Comparison of ENCODE assay signal across 8 cellular contexts in genomic region chr11:850777-851762, GRCh38. TPM values are rescaled to one million over a fixed set of nuclear protein-coding genes. Genes with fewer than 3 reads are reported as not detected.
DNase-seq lines count a peak whose midpoint lies in the region; ATAC-seq and TF ChIP-seq lines count a peak whose summit lies in the region.
"Had no signal": no experiment of that assay in that cellular context is flagged by ENCODE, and none has a peak within 500 bp of the region (broad histone marks: within the 10 kb centered on the region; RNA-seq: fewer than 3 reads in every experiment).

No MANE protein-coding gene starts in this region.

- POLR2A ChIA-PET in activated B cell treated with CpG ODN at 0.5 μM for 24 hours (lab: Charles Lee) = no interaction called here

- H3K27ac ChIP-seq in DND-41 (ENCODE audit: low read length) = no peak overlapping the region
- H3K27ac ChIP-seq in mesodermal cell (ENCODE audit: low read depth, low read length, severe bottlenecking) = no peak overlapping the region

- H3K27me3 ChIP-seq in DND-41 (ENCODE audit: insufficient read depth, low read length, poor library complexity) = no peaks in the 10 kb centered on the region
- H3K27me3 ChIP-seq in H7 (ENCODE audit: control insufficient read depth, insufficient read depth, low read length) = peaks cover 4% of the 10 kb centered on the region

- H3K4me3 ChIP-seq in DND-41 (ENCODE audit: low read depth in 1 of 2, low read length in 2 of 2) = no peak overlapping the region
- peak overlapping the region; percentile 61 for H3K4me3 ChIP-seq in H7 (ENCODE audit: insufficient read depth, low read depth, low read length)
- H3K4me3 ChIP-seq in mesodermal cell (ENCODE audit: extremely low read depth, insufficient read depth, low read length, poor library complexity, severe bottlenecking) = peak overlapping the region; percentile 34

- no peaks in the 10 kb centered on the region for H3K79me2 ChIP-seq in DND-41 (ENCODE audit: insufficient read depth, low read length)

- intact Hi-C loops in activated B cell treated with CpG ODN at 0.5 μM for 24 hours (cut with micrococcal nuclease) = no loop called here

- peaks cover 4% of the 10 kb centered on the region for H3K27me3 Mint-ChIP-seq in activated B cell treated with CpG ODN at 0.5 μM for 24 hours

- no peaks in the 10 kb centered on the region for H3K36me3 Mint-ChIP-seq in activated B cell treated with CpG ODN at 0.5 μM for 24 hours (ENCODE audit: low read depth)

- peaks cover 7% of the 10 kb centered on the region for H3K4me1 Mint-ChIP-seq in activated B cell treated with CpG ODN at 0.5 μM for 24 hours

- H3K9me3 ChIP-seq in DND-41 (ENCODE audit: insufficient read depth, low read length, severe bottlenecking) (no peaks in the 10 kb centered on the region), mesodermal cell (ENCODE audit: control insufficient read depth, low read length) (no peaks in the 10 kb centered on the region)

- H3K4me2 ChIP-seq in DND-41 (ENCODE audit: insufficient read depth, low read length) = no peak overlapping the region

- 19 to 23% methylated on average over 23 to 24 of the region's 28 CpGs for WGBS in mesodermal cell (ENCODE audit: insufficient coverage in 2 of 2), 2 experiments

- H3K4me3 Mint-ChIP-seq in activated B cell treated with CpG ODN at 0.5 μM for 24 hours = peak overlapping the region; percentile 44

- H3K27ac Mint-ChIP-seq in activated B cell treated with CpG ODN at 0.5 μM for 24 hours = no peak overlapping the region

- no peak overlapping the region for H2AFZ ChIP-seq in DND-41 (ENCODE audit: low read depth, low read length)

- H3K4me1 ChIP-seq in DND-41 (ENCODE audit: insufficient read depth, low read length) (peaks cover 3% of the 10 kb centered on the region; the same call in 1 of the 2 replicates), mesodermal cell (ENCODE audit: control insufficient read depth, insufficient read depth, low read length, poor library complexity, severe bottlenecking) (peaks cover 26% of the 10 kb centered on the region)

- DNase-seq in DND-41 (no peak), H7 (peak; percentile 94), activated B cell treated with CpG ODN at 0.5 μM for 24 hours (no peak), NCI-H2227 (lab: John Stamatoyannopoulos, UW; ENCODE audit: unreplicated experiment) (no peak)
- DNase-seq: NCI-H1694 had no signal

- H4K20me1 ChIP-seq in DND-41 (ENCODE audit: insufficient read depth, low read length) = peaks cover 8% of the 10 kb centered on the region

- no peak; the same call in 2 of the 3 replicates for ATAC-seq in DND-41 (ENCODE audit: insufficient read depth, low read depth)
- ATAC-seq in activated B cell treated with CpG ODN at 0.5 μM for 24 hours (ENCODE audit: low read depth) = no peak
- ATAC-seq in GM21786 (IDR thresholded peaks at IDR 0.05; ENCODE audit: unreplicated experiment) = no peak
- no peak for ATAC-seq in GM21390 (IDR thresholded peaks at IDR 0.05; ENCODE audit: unreplicated experiment)

- TF ChIP-seq CTCF in DND-41 (IDR thresholded peaks at IDR 0.05; ENCODE audit: borderline replicate concordance, extremely low read depth, low read length, poor library complexity, severe bottlenecking) (peak; percentile 41), activated B cell treated with CpG ODN at 0.5 μM for 24 hours (IDR thresholded peaks at IDR 0.05) (no peak)

- H3K9me3 Mint-ChIP-seq in activated B cell treated with CpG ODN at 0.5 μM for 24 hours = no peaks in the 10 kb centered on the region

- no peaks in the 10 kb centered on the region for H3K36me3 ChIP-seq in DND-41 (ENCODE audit: insufficient read depth, low read length)
- no peaks in the 10 kb centered on the region for H3K36me3 ChIP-seq in H7 (replicated peaks; ENCODE audit: control insufficient read depth, insufficient read depth, low read length)
- peaks cover 2% of the 10 kb centered on the region for H3K36me3 ChIP-seq in mesodermal cell (ENCODE audit: control insufficient read depth, insufficient read depth, low read length)

- no peak overlapping the region for H3K9ac ChIP-seq in DND-41 (ENCODE audit: low read depth, low read length)

- CTCF ChIA-PET in activated B cell treated with CpG ODN at 0.5 μM for 24 hours (lab: Charles Lee) = no interaction called here

RNA-seq across cellular contexts. Expression of gene TSPAN4, which starts 8.4 kb away (rescaled TPM):
- total RNA-seq in H7 (2014; rRNA removed; shearing (Covaris generic)) = 101 and 117 TPM in 2 replicates
- total RNA-seq in activated B cell treated with CpG ODN at 0.5 μM for 24 hours = 2.2 and 2.3 TPM in 2 replicates
- polyA plus RNA-seq in mesodermal cell (2013, experiment 1 of 2) = 72.6 TPM
- polyA plus RNA-seq in mesodermal cell (2013, experiment 2 of 2) = 66.2 TPM

RNA-seq across cellular contexts. Expression of gene POLR2L, which starts 8.7 kb away (rescaled TPM):
- total RNA-seq in H7 (2014; rRNA removed; shearing (Covaris generic)) = 96.1 and 135 TPM in 2 replicates
- total RNA-seq in activated B cell treated with CpG ODN at 0.5 μM for 24 hours = 83.9 and 90.2 TPM in 2 replicates
- 134 TPM for polyA plus RNA-seq in mesodermal cell (2013, experiment 1 of 2)
- 112 TPM for polyA plus RNA-seq in mesodermal cell (2013, experiment 2 of 2)

RNA-seq across cellular contexts. Expression of gene CD151, which starts 18.3 kb away (rescaled TPM):
- 175 and 190 TPM in 2 replicates for total RNA-seq in H7 (2014; rRNA removed; shearing (Covaris generic))
- 14.4 and 14.5 TPM in 2 replicates for total RNA-seq in activated B cell treated with CpG ODN at 0.5 μM for 24 hours
- polyA plus RNA-seq in mesodermal cell (2013, experiment 1 of 2) = 331 TPM
- polyA plus RNA-seq in mesodermal cell (2013, experiment 2 of 2) = 277 TPM

RNA-seq across cellular contexts. Expression of gene CRACR2B, which starts 23.4 kb away (rescaled TPM):
- 20.2 and 35.8 TPM in 2 replicates for total RNA-seq in H7 (2014; rRNA removed; shearing (Covaris generic))
- total RNA-seq in activated B cell treated with CpG ODN at 0.5 μM for 24 hours = 4.1 and 4.5 TPM in 2 replicates
- 7.6 TPM for polyA plus RNA-seq in mesodermal cell (2013, experiment 1 of 2)
- 4.8 TPM for polyA plus RNA-seq in mesodermal cell (2013, experiment 2 of 2)

RNA-seq across cellular contexts. Expression of gene PNPLA2, which starts 32.4 kb away (rescaled TPM):
- 15.7 and 28.7 TPM in 2 replicates for total RNA-seq in H7 (2014; rRNA removed; shearing (Covaris generic))
- total RNA-seq in activated B cell treated with CpG ODN at 0.5 μM for 24 hours = 52.9 and 53.2 TPM in 2 replicates
- polyA plus RNA-seq in mesodermal cell (2013, experiment 1 of 2) = 47.0 TPM
- polyA plus RNA-seq in mesodermal cell (2013, experiment 2 of 2) = 33.2 TPM

Comparison
In these comparisons a context has a peak if more than half of its experiments do, and no peak if none do; other contexts are left out.
1. H3K4me3 ChIP-seq: peak in H7 (single experiment) and mesodermal cell (single experiment); none in DND-41 (0 of 2).
2. RNA of gene TSPAN4, which starts 8.4 kb away (total RNA-seq): 101 to 117 TPM in H7; 2.2 to 2.3 TPM in activated B cell treated with CpG ODN at 0.5 μM for 24 hours; every median in the first group is over 10 times any median in the second.
3. RNA of gene CD151, which starts 18.3 kb away (total RNA-seq): 175 to 190 TPM in H7; 14.4 to 14.5 TPM in activated B cell treated with CpG ODN at 0.5 μM for 24 hours; every median in the first group is over 10 times any median in the second.